19 cellular contexts compared by ENCODE assay signal in genomic region chr11:95647355-95647754, GRCh38.
DNase-seq lines count a peak whose midpoint lies in the region; TF ChIP-seq lines count a peak whose summit lies in the region.
"Had no signal": no experiment of that assay in that cellular context is flagged by ENCODE, and none has a peak within 500 bp of the region (broad histone marks: within the 10 kb centered on the region; RNA-seq: fewer than 3 reads in every experiment).

No MANE protein-coding gene starts in this region.

- H2AK5ac ChIP-seq in mesenchymal stem cell (ENCODE audit: low read length, severe bottlenecking) = no peak overlapping the region
- H2AK5ac ChIP-seq in neuronal stem cell (ENCODE audit: low read depth, low read length) = no peak overlapping the region

- no peak overlapping the region for H3K23ac ChIP-seq in mesenchymal stem cell (ENCODE audit: low read length in 2 of 2)
- H3K23ac ChIP-seq in neuronal stem cell (ENCODE audit: low read depth, low read length, poor library complexity) = no peak overlapping the region

- H3K27me3 ChIP-seq in adipocyte (replicated peaks; ENCODE audit: control insufficient read depth, insufficient read depth, low read length) (no peaks in the 10 kb centered on the region), esophagus muscularis mucosa (no peaks in the 10 kb centered on the region), mesenchymal stem cell (ENCODE audit: control insufficient read depth in 1 of 2, insufficient read depth in 1 of 2, low read length in 2 of 2) (no peaks in the 10 kb centered on the region), testis (no peaks in the 10 kb centered on the region), neuronal stem cell (ENCODE audit: control insufficient read depth in 3 of 3, insufficient read depth in 3 of 3, low read depth in 1 of 3, low read length in 3 of 3) (no peaks in the 10 kb centered on the region)
- H3K27me3 ChIP-seq: BE2C, colonic mucosa had no signal

- no peak overlapping the region for H3K4me2 ChIP-seq in mesenchymal stem cell (ENCODE audit: low read length, poor library complexity, severe bottlenecking)
- H3K4me2 ChIP-seq in neuronal stem cell (ENCODE audit: insufficient read depth, low read length, poor library complexity, severe bottlenecking) = no peak overlapping the region

- H4K91ac ChIP-seq in mesenchymal stem cell (ENCODE audit: low read length) (no peak overlapping the region), neuronal stem cell (ENCODE audit: low read depth, low read length, poor library complexity) (no peak overlapping the region)

- DNase-seq in adipocyte (ENCODE audit: low read depth) (peak; percentile 87), esophagus muscularis mucosa (ENCODE audit: extremely low spot score) (no peak), mesenchymal stem cell (peak; percentile 32), testis (no peak), neuronal stem cell (ENCODE audit: low spot score) (no peak), ecto neural progenitor cell (ENCODE audit: low spot score) (no peak), head of caudate nucleus (no peak)
- no peak for DNase-seq in activated CD8-positive, alpha-beta memory T cell treated with anti-CD3 and anti-CD28 coated beads, Interleukin-2, amount 50 U/mL, for 4 hours
- DNase-seq: activated CD4-positive, alpha-beta memory T cell treated with anti-CD3 and anti-CD28 coated beads for 36 hours; activated naive CD8-positive, alpha-beta T cell treated with anti-CD3 and anti-CD28 coated beads, Interleukin-2, amount 50 U/mL, for 24 hours; BE2C; colonic mucosa; HFFc6; KBM-7; natural killer cell; NCI-H774; stimulated activated naive CD8-positive, alpha-beta T cell treated with anti-CD3 and anti-CD28 coated beads, Interleukin-15, Interleukin-2, amounts not matched to agents 100 U/mL and 50 U/mL, for 24 hours; SW 1271 had no signal

- H2BK15ac ChIP-seq in mesenchymal stem cell (ENCODE audit: low read depth, poor library complexity, severe bottlenecking) = no peak overlapping the region
- H2BK15ac ChIP-seq in neuronal stem cell (ENCODE audit: low read length) = no peak overlapping the region

- H4K8ac ChIP-seq in mesenchymal stem cell (ENCODE audit: low read length) (no peak overlapping the region), neuronal stem cell (ENCODE audit: low read depth, low read length) (no peak overlapping the region)

- peak; percentile 40 for TF ChIP-seq EP300 in esophagus muscularis mucosa (IDR thresholded peaks at IDR 0.05)

- H2AFZ ChIP-seq in mesenchymal stem cell (ENCODE audit: low read depth, low read length) = no peak overlapping the region
- H2AFZ ChIP-seq in neuronal stem cell (ENCODE audit: low read length) = no peak overlapping the region

- H3K9me3 ChIP-seq in adipocyte (ENCODE audit: control insufficient read depth, low read length) = peaks cover 15% of the 10 kb centered on the region
- peaks cover 0 to 7% (median 0%) of the 10 kb centered on the region in 4 donors for H3K9me3 ChIP-seq in esophagus muscularis mucosa
- peaks cover 2% of the 10 kb centered on the region for H3K9me3 ChIP-seq in mesenchymal stem cell (ENCODE audit: control insufficient read depth, low read length)
- no peaks in the 10 kb centered on the region for H3K9me3 ChIP-seq in testis
- no peaks in the 10 kb centered on the region for H3K9me3 ChIP-seq in neuronal stem cell (replicated peaks in 1 of 2; ENCODE audit: control insufficient read depth in 2 of 2, insufficient read depth in 1 of 2, low read depth in 1 of 2, low read length in 2 of 2)
- H3K9me3 ChIP-seq: BE2C, colonic mucosa had no signal

- H3K18ac ChIP-seq in mesenchymal stem cell (ENCODE audit: low read depth in 1 of 2, low read length in 2 of 2) (no peak overlapping the region), neuronal stem cell (ENCODE audit: low read length) (no peak overlapping the region)

- TF ChIP-seq POLR2A in esophagus muscularis mucosa (IDR thresholded peaks at IDR 0.05; ENCODE audit: low read depth) = no peak
- no peak for TF ChIP-seq POLR2A in testis (IDR thresholded peaks at IDR 0.05)

- H3K79me1 ChIP-seq in mesenchymal stem cell (replicated peaks; ENCODE audit: low read length, poor library complexity, severe bottlenecking) (no peaks in the 10 kb centered on the region), neuronal stem cell (ENCODE audit: low read depth, low read length) (no peaks in the 10 kb centered on the region)

- no peak overlapping the region for H2BK120ac ChIP-seq in mesenchymal stem cell (ENCODE audit: low read depth, low read length)
- H2BK120ac ChIP-seq in neuronal stem cell (ENCODE audit: low read depth, low read length) = no peak overlapping the region

- WGBS in esophagus muscularis mucosa = 75% methylated on average over 1 of the region's 1 CpG
- WGBS in mesenchymal stem cell = no CpG with 5 or more reads among the region's 1 CpG
- WGBS in testis, 2 donors = 81 to 92% methylated on average over 1 of the region's 1 CpG
- no CpG with 5 or more reads among the region's 1 CpG for WGBS in neuronal stem cell (ENCODE audit: extremely low coverage in 2 of 2, insufficient read length in 2 of 2, insufficient replicate concordance in 1 of 2), 2 donors

- H3K36me3 ChIP-seq in adipocyte (ENCODE audit: control insufficient read depth, insufficient read depth, low read length, severe bottlenecking) (no peaks in the 10 kb centered on the region), esophagus muscularis mucosa (no peaks in the 10 kb centered on the region), mesenchymal stem cell (ENCODE audit: control insufficient read depth in 1 of 2, insufficient read depth in 2 of 2, low read depth in 1 of 2, low read length in 2 of 2) (no peaks in the 10 kb centered on the region), testis (ENCODE audit: low read depth, missing control alignments) (no peaks in the 10 kb centered on the region), neuronal stem cell (replicated peaks in 1 of 2; ENCODE audit: control insufficient read depth in 2 of 2, insufficient read depth in 2 of 2, low read length in 2 of 2) (no peaks in the 10 kb centered on the region)
- H3K36me3 ChIP-seq: BE2C, colonic mucosa had no signal

- H3K4me1 ChIP-seq in adipocyte (ENCODE audit: control insufficient read depth, insufficient read depth, low read length) (peaks cover 31% of the 10 kb centered on the region), esophagus muscularis mucosa (peaks cover 7 to 40% (median 26%) of the 10 kb centered on the region in 4 donors), mesenchymal stem cell (ENCODE audit: control insufficient read depth, insufficient read depth, low read depth, low read length) (no peaks in the 10 kb centered on the region), testis (peaks cover 8% of the 10 kb centered on the region), neuronal stem cell (ENCODE audit: control insufficient read depth in 2 of 2, insufficient read depth in 1 of 2, low read depth in 1 of 2, low read length in 2 of 2) (peaks cover 0 to 6% of the 10 kb centered on the region in 2 donors)
- H3K4me1 ChIP-seq: colonic mucosa had no signal

- H2BK5ac ChIP-seq in mesenchymal stem cell (ENCODE audit: low read depth, low read length, poor library complexity, severe bottlenecking) (no peak overlapping the region), neuronal stem cell (ENCODE audit: low read length) (no peak overlapping the region)

- TF ChIP-seq CTCF in esophagus muscularis mucosa (IDR thresholded peaks at IDR 0.05) = no peak
- no peak for TF ChIP-seq CTCF in testis (IDR thresholded peaks at IDR 0.05)

- peak overlapping the region; percentile 72 to 85 (median 80) for H3K27ac ChIP-seq in esophagus muscularis mucosa (replicated peaks in 1 of 4)
- H3K27ac ChIP-seq in mesenchymal stem cell (ENCODE audit: low read length, poor library complexity, severe bottlenecking) = no peak overlapping the region
- peak overlapping the region; percentile 59 to 63 for H3K27ac ChIP-seq in testis
- no peak overlapping the region for H3K27ac ChIP-seq in neuronal stem cell (replicated peaks; ENCODE audit: low read length)
- H3K27ac ChIP-seq: colonic mucosa had no signal

- H2BK12ac ChIP-seq in mesenchymal stem cell (ENCODE audit: low read length in 2 of 2) (no peak overlapping the region), neuronal stem cell (ENCODE audit: low read length) (no peak overlapping the region)

- H3K14ac ChIP-seq in mesenchymal stem cell (ENCODE audit: low read length in 2 of 2) (no peak overlapping the region), neuronal stem cell (ENCODE audit: low read length) (no peak overlapping the region)

- intact Hi-C loops in esophagus muscularis mucosa (cut with DNase I) = loop anchor here (5.0 kb wide), 1 partner anchor 55 kb away; no protein-coding TSS in a partner anchor
- intact Hi-C loops in testis (cut with DNase I; ENCODE audit: low total_unique reads) = no loop called here
- intact Hi-C loops in head of caudate nucleus (cut with DNase I) = no loop called here

- H3K4ac ChIP-seq in mesenchymal stem cell (ENCODE audit: low read depth in 1 of 2, low read length in 2 of 2) = no peak overlapping the region
- no peak overlapping the region for H3K4ac ChIP-seq in neuronal stem cell (ENCODE audit: low read length)

- H3K9ac ChIP-seq in adipocyte (ENCODE audit: low read length) (peak overlapping the region; percentile 72), mesenchymal stem cell (ENCODE audit: low read length) (peak overlapping the region; percentile 25), neuronal stem cell (ENCODE audit: low read depth, low read length, poor library complexity) (no peak overlapping the region)

- H3K4me3 ChIP-seq in adipocyte (ENCODE audit: low read length) (peak overlapping the region; percentile 3), esophagus muscularis mucosa (peak overlapping the region in 2 of 4 donors; percentile 8 to 13), mesenchymal stem cell (ENCODE audit: insufficient read depth in 1 of 2, low read depth in 1 of 2, low read length in 2 of 2) (peak overlapping the region in 1 of 2 experiments; percentile 20), testis (no peak overlapping the region), neuronal stem cell (ENCODE audit: low read length in 2 of 2) (no peak overlapping the region)
- H3K4me3 ChIP-seq: colonic mucosa, lung had no signal

Comparison
In these comparisons a context has a peak if more than half of its experiments do, and no peak if none do; other contexts are left out.
1. DNase-seq: peak in adipocyte (single experiment) and mesenchymal stem cell (single experiment); none in esophagus muscularis mucosa (single experiment), testis (single experiment), activated CD8-positive, alpha-beta memory T cell treated with anti-CD3 and anti-CD28 coated beads, Interleukin-2, amount 50 U/mL, for 4 hours (single experiment), neuronal stem cell (single experiment), ecto neural progenitor cell (single experiment) and head of caudate nucleus (0 of 42).
2. H3K27ac ChIP-seq: peak in esophagus muscularis mucosa (4 of 4) and testis (2 of 2); none in mesenchymal stem cell (single experiment) and neuronal stem cell (single experiment).